In genomic region chr5:57317341-57317740, GRCh38 we compare ENCODE assay signal across 18 cellular contexts.
A peak's percentile ranks its signal among the peaks of the same experiment; 100 is the strongest.
DNase-seq lines count a peak whose midpoint lies in the region; ATAC-seq and TF ChIP-seq lines count a peak whose summit lies in the region.
"Had no signal": no experiment of that assay in that cellular context is flagged by ENCODE, and none has a peak within 500 bp of the region (broad histone marks: within the 10 kb centered on the region; RNA-seq: fewer than 3 reads in every experiment).

No MANE protein-coding gene starts in this region.

- 0% methylated on average over 4 of the region's 5 CpGs for WGBS in mesenchymal stem cell

- no peak overlapping the region for H3K4me3 Mint-ChIP-seq in stimulated activated naive B cell treated with anti-CD40 and anti-IgM and Interleukin-4, amounts not matched to agents 10 μg/mL and 1 μg/mL and 100 μg/mL, for 72 hours
- H3K4me3 Mint-ChIP-seq in activated CD4-positive, alpha-beta memory T cell treated with anti-CD3 and anti-CD28 coated beads for 36 hours: no peak overlapping the region
- H3K4me3 Mint-ChIP-seq: naive thymus-derived CD4-positive, alpha-beta T cell; T-cell; WTC11 had no signal

- no peak overlapping the region for H2BK15ac ChIP-seq in mesenchymal stem cell (ENCODE audit: low read depth, poor library complexity, severe bottlenecking)

- H2AFZ ChIP-seq in KMS-11 (ENCODE audit: low read depth) (peak overlapping the region; percentile 55), mesenchymal stem cell (ENCODE audit: low read depth, low read length) (no peak overlapping the region)

- H3K18ac ChIP-seq in mesenchymal stem cell (ENCODE audit: low read depth in 1 of 2, low read length in 2 of 2): peak overlapping the region in 1 of 2 experiments; percentile 19

- H4K8ac ChIP-seq in mesenchymal stem cell (ENCODE audit: low read length): no peak overlapping the region

- H4K20me1 ChIP-seq in KMS-11 (ENCODE audit: insufficient read depth): no peaks in the 10 kb centered on the region

- H3K36me3 Mint-ChIP-seq in stimulated activated naive B cell treated with anti-CD40 and anti-IgM and Interleukin-4, amounts not matched to agents 10 μg/mL and 1 μg/mL and 100 μg/mL, for 72 hours: no peaks in the 10 kb centered on the region
- no peaks in the 10 kb centered on the region for H3K36me3 Mint-ChIP-seq in activated CD4-positive, alpha-beta memory T cell treated with anti-CD3 and anti-CD28 coated beads for 36 hours
- H3K36me3 Mint-ChIP-seq: naive thymus-derived CD4-positive, alpha-beta T cell; T-cell; WTC11 had no signal

- H3K27me3 Mint-ChIP-seq in stimulated activated naive B cell treated with anti-CD40 and anti-IgM and Interleukin-4, amounts not matched to agents 10 μg/mL and 1 μg/mL and 100 μg/mL, for 72 hours: peaks cover 0 to 8% of the 10 kb centered on the region in 2 donors
- H3K27me3 Mint-ChIP-seq in activated CD4-positive, alpha-beta memory T cell treated with anti-CD3 and anti-CD28 coated beads for 36 hours: peaks cover 4% of the 10 kb centered on the region

- H2AK5ac ChIP-seq in mesenchymal stem cell (ENCODE audit: low read length, severe bottlenecking): no peak overlapping the region

- H3K4ac ChIP-seq in mesenchymal stem cell (ENCODE audit: low read depth in 1 of 2, low read length in 2 of 2): no peak overlapping the region

- ATAC-seq in stimulated activated naive B cell treated with anti-CD40 and anti-IgM and Interleukin-4, amounts not matched to agents 10 μg/mL and 1 μg/mL and 100 μg/mL, for 72 hours (replicated peaks): no peak
- ATAC-seq in HG03460 (IDR thresholded peaks at IDR 0.05; ENCODE audit: unreplicated experiment): no peak
- ATAC-seq: gastrocnemius medialis, T-cell, WTC11 had no signal

- H3K23ac ChIP-seq in mesenchymal stem cell (ENCODE audit: low read length in 2 of 2): no peak overlapping the region

- no peaks in the 10 kb centered on the region for H3K9me3 Mint-ChIP-seq in stimulated activated naive B cell treated with anti-CD40 and anti-IgM and Interleukin-4, amounts not matched to agents 10 μg/mL and 1 μg/mL and 100 μg/mL, for 72 hours
- no peaks in the 10 kb centered on the region for H3K9me3 Mint-ChIP-seq in activated CD4-positive, alpha-beta memory T cell treated with anti-CD3 and anti-CD28 coated beads for 36 hours
- H3K9me3 Mint-ChIP-seq: T-cell had no signal

- peaks cover 21% of the 10 kb centered on the region for H3K4me1 ChIP-seq in KMS-11 (ENCODE audit: low read depth, poor library complexity, severe bottlenecking)
- peaks cover 6% of the 10 kb centered on the region for H3K4me1 ChIP-seq in mesenchymal stem cell (ENCODE audit: control insufficient read depth, insufficient read depth, low read depth, low read length)
- H3K4me1 ChIP-seq: Caco-2, gastrocnemius medialis had no signal

- no peak overlapping the region for H3K9ac ChIP-seq in KMS-11
- H3K9ac ChIP-seq in mesenchymal stem cell (ENCODE audit: low read length): no peak overlapping the region

- POLR2A ChIA-PET in activated CD4-positive, alpha-beta memory T cell treated with anti-CD3 and anti-CD28 coated beads for 36 hours (lab: Charles Lee): no interaction called here

- peak overlapping the region; percentile 78 for H4K91ac ChIP-seq in mesenchymal stem cell (ENCODE audit: low read length)

- intact Hi-C loops in activated CD4-positive, alpha-beta memory T cell treated with anti-CD3 and anti-CD28 coated beads for 36 hours (cut with micrococcal nuclease): no loop called here

- DNase-seq in choroid plexus epithelial cell (ENCODE audit: low read depth) (peak; percentile 74), mesenchymal stem cell (no peak), UCSD-AML1 (lab: John Stamatoyannopoulos, UW; ENCODE audit: unreplicated experiment) (no peak), NCI-H2227 (lab: John Stamatoyannopoulos, UW; ENCODE audit: unreplicated experiment) (no peak)
- DNase-seq in stimulated activated naive B cell treated with anti-CD40 and anti-IgM and Interleukin-4, amounts not matched to agents 10 μg/mL and 1 μg/mL and 100 μg/mL, for 72 hours: no peak
- DNase-seq in activated CD4-positive, alpha-beta memory T cell treated with anti-CD3 and anti-CD28 coated beads for 36 hours: no peak
- DNase-seq: activated CD8-positive, alpha-beta memory T cell treated with anti-CD3 and anti-CD28 coated beads for 24 hours; Caco-2; cerebellar nuclear complex; gastrocnemius medialis; naive thymus-derived CD4-positive, alpha-beta T cell; NCI-H1436; NCI-H2227 treated with DMSO at 0.1 percent for 48 hours; stimulated activated naive CD4-positive, alpha-beta T cell; T-cell had no signal

- CTCF ChIA-PET in activated CD4-positive, alpha-beta memory T cell treated with anti-CD3 and anti-CD28 coated beads for 36 hours (lab: Charles Lee): interaction anchor here (1.5 to 1.7 kb wide), 2 partner anchors 14 to 19 kb away, joined by 5 read pairs; no protein-coding TSS in a partner anchor

- H2BK5ac ChIP-seq in mesenchymal stem cell (ENCODE audit: low read depth, low read length, poor library complexity, severe bottlenecking): no peak overlapping the region

- no peak overlapping the region for H3K14ac ChIP-seq in mesenchymal stem cell (ENCODE audit: low read length in 2 of 2)

- peak overlapping the region; percentile 55 for H3K27ac ChIP-seq in KMS-11
- H3K27ac ChIP-seq in mesenchymal stem cell (ENCODE audit: low read length, poor library complexity, severe bottlenecking): no peak overlapping the region
- H3K27ac ChIP-seq: gastrocnemius medialis had no signal

- H3K4me3 ChIP-seq in KMS-11 (IDR thresholded peaks at IDR 0.05; ENCODE audit: insufficient read depth, low read depth, low read length) (no peak overlapping the region), choroid plexus epithelial cell (ENCODE audit: low read depth, low read length) (no peak overlapping the region), mesenchymal stem cell (ENCODE audit: insufficient read depth in 1 of 2, low read depth in 1 of 2, low read length in 2 of 2) (no peak overlapping the region)
- H3K4me3 ChIP-seq: gastrocnemius medialis had no signal

- no peaks in the 10 kb centered on the region for H3K9me3 ChIP-seq in mesenchymal stem cell (ENCODE audit: control insufficient read depth, low read length)
- H3K9me3 ChIP-seq: Caco-2, gastrocnemius medialis had no signal

- no peak overlapping the region for H2BK120ac ChIP-seq in mesenchymal stem cell (ENCODE audit: low read depth, low read length)

- H3K79me1 ChIP-seq in mesenchymal stem cell (replicated peaks; ENCODE audit: low read length, poor library complexity, severe bottlenecking): no peaks in the 10 kb centered on the region

- no peaks in the 10 kb centered on the region for H3K36me3 ChIP-seq in KMS-11 (ENCODE audit: insufficient read depth)
- H3K36me3 ChIP-seq in mesenchymal stem cell (ENCODE audit: control insufficient read depth in 1 of 2, insufficient read depth in 2 of 2, low read depth in 1 of 2, low read length in 2 of 2): no peaks in the 10 kb centered on the region
- H3K36me3 ChIP-seq: gastrocnemius medialis had no signal

- peak overlapping the region; percentile 63 for H3K27ac Mint-ChIP-seq in stimulated activated naive B cell treated with anti-CD40 and anti-IgM and Interleukin-4, amounts not matched to agents 10 μg/mL and 1 μg/mL and 100 μg/mL, for 72 hours
- H3K27ac Mint-ChIP-seq in activated CD4-positive, alpha-beta memory T cell treated with anti-CD3 and anti-CD28 coated beads for 36 hours: no peak overlapping the region
- H3K27ac Mint-ChIP-seq: naive thymus-derived CD4-positive, alpha-beta T cell; T-cell; WTC11 had no signal

- H3K27me3 ChIP-seq in KMS-11 (ENCODE audit: insufficient read depth, low read depth): no peaks in the 10 kb centered on the region
- peaks cover 0 to 9% of the 10 kb centered on the region in 2 experiments for H3K27me3 ChIP-seq in mesenchymal stem cell (ENCODE audit: control insufficient read depth in 1 of 2, insufficient read depth in 1 of 2, low read length in 2 of 2)
- H3K27me3 ChIP-seq: gastrocnemius medialis had no signal

- H3K4me2 ChIP-seq in KMS-11 (peak overlapping the region; percentile 37), mesenchymal stem cell (ENCODE audit: low read length, poor library complexity, severe bottlenecking) (no peak overlapping the region)

- H2BK12ac ChIP-seq in mesenchymal stem cell (ENCODE audit: low read length in 2 of 2): no peak overlapping the region

- TF ChIP-seq CTCF in KMS-11 (conservative IDR thresholded peaks at IDR 0.05; ENCODE audit: low read depth, low read length) (no peak), choroid plexus epithelial cell (conservative IDR thresholded peaks at IDR 0.05; ENCODE audit: low read depth, low read length) (no peak)

- no peaks in the 10 kb centered on the region for H3K79me2 ChIP-seq in KMS-11 (ENCODE audit: insufficient read depth, low read depth)

- peaks cover 0 to 2% of the 10 kb centered on the region in 2 donors for H3K4me1 Mint-ChIP-seq in stimulated activated naive B cell treated with anti-CD40 and anti-IgM and Interleukin-4, amounts not matched to agents 10 μg/mL and 1 μg/mL and 100 μg/mL, for 72 hours
- no peaks in the 10 kb centered on the region for H3K4me1 Mint-ChIP-seq in activated CD4-positive, alpha-beta memory T cell treated with anti-CD3 and anti-CD28 coated beads for 36 hours (ENCODE audit: low read depth)
- H3K4me1 Mint-ChIP-seq: T-cell, WTC11 had no signal
